10 cellular contexts compared by ENCODE assay signal in genomic region chr15:100973351-100974034, GRCh38. TPM values are rescaled to one million over a fixed set of nuclear protein-coding genes. Genes with fewer than 3 reads are reported as not detected.
DNase-seq lines count a peak whose midpoint lies in the region; ATAC-seq and TF ChIP-seq lines count a peak whose summit lies in the region.
"Had no signal": no experiment of that assay in that cellular context is flagged by ENCODE, and none has a peak within 500 bp of the region (broad histone marks: within the 10 kb centered on the region; RNA-seq: fewer than 3 reads in every experiment).

No MANE protein-coding gene starts in this region.

- intact Hi-C loops in cardiac septum (cut with DNase I) (no loop called here), thyroid gland (cut with DNase I) (no loop called here)

- no peak overlapping the region for H3K27ac Mint-ChIP-seq in memory B cell

- H3K9me3 Mint-ChIP-seq in memory B cell, result no peaks in the 10 kb centered on the region

- H3K27me3 Mint-ChIP-seq in memory B cell, result peaks cover 6% of the 10 kb centered on the region

- peak; percentile 57 for ATAC-seq in memory B cell (ENCODE audit: low read depth)
- no peak for ATAC-seq in HG03571 (IDR thresholded peaks at IDR 0.05; ENCODE audit: unreplicated experiment)

- peak; percentile 10 to 70 for DNase-seq in cardiac muscle cell (ENCODE audit: low read depth in 1 of 2, low spot score in 1 of 2)
- no peak for DNase-seq in cardiac septum (ENCODE audit: low spot score)
- DNase-seq in epithelial cell of esophagus (ENCODE audit: low read depth), result peak; percentile 19
- DNase-seq in memory B cell (ENCODE audit: low spot score in 2 of 2), result peak in 1 of 2 donors; percentile 22
- DNase-seq in thyroid gland, result peak; percentile 39 to 42
- no peak for DNase-seq in HuH-7 (ENCODE audit: low spot score)
- DNase-seq in NCI-H2171 treated with DMSO at 0.1 percent for 48 hours (lab: John Stamatoyannopoulos, UW), result no peak
- DNase-seq: activated CD4-positive, alpha-beta T cell treated with anti-CD3 and anti-CD28 coated beads, Interleukin-2, amount 50 U/mL, for 1 hour; anterior cingulate cortex had no signal

- H3K4me3 ChIP-seq in cardiac muscle cell, result peak overlapping the region; percentile 44
- peak overlapping the region; percentile 25 for H3K4me3 ChIP-seq in epithelial cell of esophagus (ENCODE audit: low read length)
- peak overlapping the region in 2 of 3 donors; percentile 10 to 26 for H3K4me3 ChIP-seq in thyroid gland (replicated peaks in 1 of 3)

- 3 to 47% methylated on average over 17 to 39 of the region's 84 CpGs for WGBS in thyroid gland, 2 donors

- H3K27ac ChIP-seq in cardiac muscle cell, result no peak overlapping the region
- no peak overlapping the region for H3K27ac ChIP-seq in thyroid gland

- H3K4me3 Mint-ChIP-seq in memory B cell, result peak overlapping the region; percentile 49

- H3K4me1 Mint-ChIP-seq in memory B cell, result peaks cover 10% of the 10 kb centered on the region

- no peak for TF ChIP-seq POLR2A in thyroid gland (IDR thresholded peaks at IDR 0.05)

- H3K36me3 Mint-ChIP-seq in memory B cell, result peaks cover 24% of the 10 kb centered on the region

- H3K4me1 ChIP-seq in cardiac muscle cell (ENCODE audit: low read depth), result peaks cover 2% of the 10 kb centered on the region
- H3K4me1 ChIP-seq in thyroid gland, result peaks cover 7 to 10% of the 10 kb centered on the region in 2 donors

- H3K27me3 ChIP-seq in cardiac muscle cell, result peaks cover 81% of the 10 kb centered on the region
- H3K27me3 ChIP-seq in thyroid gland, result peaks cover 3% of the 10 kb centered on the region

- H3K36me3 ChIP-seq in cardiac muscle cell (no peaks in the 10 kb centered on the region), thyroid gland (no peaks in the 10 kb centered on the region)

- TF ChIP-seq CTCF in cardiac muscle cell (IDR thresholded peaks at IDR 0.05; ENCODE audit: low read depth, low read length) (no peak), epithelial cell of esophagus (IDR thresholded peaks at IDR 0.05; ENCODE audit: insufficient read depth, low read depth, low read length, missing control alignments) (no peak), thyroid gland (IDR thresholded peaks at IDR 0.05) (peak in 2 of 6 experiments; percentile 7 to 9)

- H3K9me3 ChIP-seq in cardiac muscle cell (ENCODE audit: low read depth) (no peaks in the 10 kb centered on the region), thyroid gland (no peaks in the 10 kb centered on the region)

RNA-seq across cellular contexts. Expression of gene LRRK1, which starts 54.3 kb away (rescaled TPM):
- total RNA-seq in cardiac muscle cell, result 0.39 and 1.0 TPM in 2 replicates
- 0.12 and 0.72 TPM in 2 replicates for polyA plus RNA-seq in cardiac muscle cell
- 3.5 TPM for total RNA-seq in cardiac septum
- 10 to 100 TPM in 1 of 4 donors, 1 to 10 TPM in 3; 7.1 to 29.3 (median 8.5) TPM for total RNA-seq in thyroid gland

Comparison
In these comparisons a context has a peak if more than half of its experiments do, and no peak if none do; other contexts are left out.
1. DNase-seq: peak in cardiac muscle cell (2 of 2), epithelial cell of esophagus (single experiment) and thyroid gland (2 of 2); none in cardiac septum (single experiment), HuH-7 (single experiment) and NCI-H2171 treated with DMSO at 0.1 percent for 48 hours (single experiment).
2. Peak in every context shown above with its lines, with median percentiles within 50 percentile points of each other: H3K4me3 ChIP-seq.